Comparison of ENCODE assay signal across 15 cellular contexts in the genomic region with DNA sequence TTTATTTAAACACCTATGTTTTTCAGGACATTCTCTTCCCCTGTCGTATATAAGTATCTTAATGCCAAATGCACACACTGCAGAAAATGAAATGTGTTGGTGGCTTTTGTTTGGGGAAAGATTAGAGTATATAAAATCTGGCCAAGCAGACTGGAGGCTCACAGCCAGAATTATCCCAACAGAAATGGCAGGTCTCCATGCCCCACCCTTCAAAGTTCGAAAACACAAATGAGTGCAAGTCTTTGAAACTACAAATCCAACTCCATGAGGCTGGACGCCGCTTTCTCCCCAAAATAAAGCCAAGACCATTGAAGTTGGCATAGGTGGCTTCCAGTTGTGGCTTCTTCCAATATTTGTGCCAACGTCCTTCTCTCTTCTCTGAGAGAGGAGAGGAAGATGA.
DNase-seq lines count a peak whose midpoint lies in the region; ATAC-seq and TF ChIP-seq lines count a peak whose summit lies in the region.
"Had no signal": no experiment of that assay in that cellular context is flagged by ENCODE, and none has a peak within 500 bp of the region (broad histone marks: within the 10 kb centered on the region; RNA-seq: fewer than 3 reads in every experiment).

No MANE protein-coding gene starts in this region.

- intact Hi-C loops in ascending aorta (cut with DNase I), result loop anchor here (2.0 to 10.0 kb wide), 5 partner anchors 22 to 222 kb away; no protein-coding TSS in a partner anchor

- no peak for TF ChIP-seq CTCF in ascending aorta (IDR thresholded peaks at IDR 0.05)
- no peak for TF ChIP-seq CTCF in foreskin keratinocyte (conservative IDR thresholded peaks at IDR 0.05)
- no peak for TF ChIP-seq CTCF in osteocyte (IDR thresholded peaks at IDR 0.05)
- no peak for TF ChIP-seq CTCF in upper lobe of left lung (IDR thresholded peaks at IDR 0.05)

- H3K4me1 ChIP-seq in ascending aorta (peaks cover 27 to 54% of the 10 kb centered on the region in 2 donors), foreskin keratinocyte (peaks cover 50% of the 10 kb centered on the region), upper lobe of left lung (peaks cover 22 to 44% (median 30%) of the 10 kb centered on the region in 4 donors)

- H3K4me3 ChIP-seq in ascending aorta, result peak overlapping the region in 1 of 2 donors; percentile 45
- no peak overlapping the region for H3K4me3 ChIP-seq in upper lobe of left lung

- TF ChIP-seq EP300 in upper lobe of left lung (IDR thresholded peaks at IDR 0.05), result no peak

- no peaks in the 10 kb centered on the region for H3K36me3 ChIP-seq in ascending aorta
- H3K36me3 ChIP-seq in upper lobe of left lung, result no peaks in the 10 kb centered on the region

- no peaks in the 10 kb centered on the region for H3K27me3 Mint-ChIP-seq in osteocyte (ENCODE audit: unreplicated experiment)
- H3K27me3 Mint-ChIP-seq: progenitor cell of endocrine pancreas had no signal

- H3K27ac ChIP-seq in ascending aorta (peak overlapping the region; percentile 80 to 92), foreskin keratinocyte (peak overlapping the region; percentile 79), upper lobe of left lung (peak overlapping the region; percentile 69 to 80 (median 74))

- H3K9me3 ChIP-seq in ascending aorta (no peaks in the 10 kb centered on the region), upper lobe of left lung (no peaks in the 10 kb centered on the region)
- H3K9me3 ChIP-seq: Caco-2 had no signal

- H3K9me3 Mint-ChIP-seq in osteocyte (ENCODE audit: unreplicated experiment), result peaks cover 1% of the 10 kb centered on the region

- H3K4me1 Mint-ChIP-seq in osteocyte (ENCODE audit: unreplicated experiment), result peaks cover 62% of the 10 kb centered on the region

- TF ChIP-seq POLR2A in upper lobe of left lung (IDR thresholded peaks at IDR 0.05), result no peak

- H3K36me3 Mint-ChIP-seq in osteocyte (ENCODE audit: unreplicated experiment), result peaks cover 17% of the 10 kb centered on the region

- H3K27me3 ChIP-seq in ascending aorta (no peaks in the 10 kb centered on the region), foreskin keratinocyte (no peaks in the 10 kb centered on the region), upper lobe of left lung (no peaks in the 10 kb centered on the region)

- WGBS in upper lobe of left lung, 2 donors, result 49 to 74% methylated on average over 5 of the region's 5 CpGs

- peak overlapping the region; percentile 58 for H3K4me3 Mint-ChIP-seq in osteocyte (ENCODE audit: unreplicated experiment)

- H3K27ac Mint-ChIP-seq in osteocyte (ENCODE audit: unreplicated experiment), result peak overlapping the region; percentile 98

- no peak for ATAC-seq in foreskin keratinocyte
- no peak for ATAC-seq in upper lobe of left lung (ENCODE audit: low FRiP score in 2 of 2)

- no peak for DNase-seq in ascending aorta (ENCODE audit: low spot score in 2 of 2)
- no peak for DNase-seq in foreskin keratinocyte
- DNase-seq in osteocyte (ENCODE audit: extremely low spot score, unreplicated experiment), result no peak
- no peak for DNase-seq in upper lobe of left lung
- DNase-seq in NK-92 (lab: John Stamatoyannopoulos, UW; ENCODE audit: unreplicated experiment), result no peak
- no peak for DNase-seq in HK-2 (ENCODE audit: unreplicated experiment)
- no peak for DNase-seq in foreskin melanocyte
- DNase-seq in NCI-H1092 (lab: John Stamatoyannopoulos, UW), result no peak
- DNase-seq: amygdala, Caco-2, erythroblast, KBM-7, NCI-H2029, T-helper 9 cell had no signal
